Comparison of ENCODE assay signal across 1 cellular context in the genomic region with DNA sequence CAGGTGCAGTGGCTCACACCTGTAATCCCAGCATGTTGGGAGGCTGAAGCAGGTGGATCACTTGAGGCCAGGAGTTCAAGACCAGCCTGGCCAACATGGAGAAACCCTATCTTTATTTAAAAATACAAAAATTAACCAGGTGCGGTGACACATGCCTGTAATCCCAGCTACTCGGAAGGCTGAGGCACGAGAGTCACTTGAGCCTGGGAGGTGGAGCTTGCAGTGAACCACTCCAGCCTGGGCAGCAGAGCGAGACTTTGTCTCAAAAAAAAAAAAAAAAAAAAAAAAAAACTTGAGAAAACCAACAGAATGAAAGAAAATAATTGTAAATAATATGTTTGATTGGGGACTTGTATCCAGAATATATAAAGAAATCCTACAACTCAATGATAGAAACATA. TPM values are rescaled to one million over a fixed set of nuclear protein-coding genes. Genes with fewer than 3 reads are reported as not detected.
"Had no signal": no experiment of that assay in that cellular context is flagged by ENCODE, and none has a peak within 500 bp of the region (broad histone marks: within the 10 kb centered on the region; RNA-seq: fewer than 3 reads in every experiment).

No MANE protein-coding gene starts in this region.

RNA-seq across cellular contexts. Expression of a gene that starts 57.6 kb away (rescaled TPM):
- total RNA-seq: H9 had no signal
